16 cellular contexts compared by ENCODE assay signal in genomic region chr7:116968626-116969025, GRCh38. TPM values are rescaled to one million over a fixed set of nuclear protein-coding genes. Genes with fewer than 3 reads are reported as not detected.
DNase-seq lines count a peak whose midpoint lies in the region; ATAC-seq, FAIRE-seq and TF ChIP-seq lines count a peak whose summit lies in the region.
"Had no signal": no experiment of that assay in that cellular context is flagged by ENCODE, and none has a peak within 500 bp of the region (broad histone marks: within the 10 kb centered on the region; RNA-seq: fewer than 3 reads in every experiment).

No MANE protein-coding gene starts in this region.

- H2AFZ ChIP-seq in SK-N-SH (ENCODE audit: low read depth) (no peak overlapping the region), H1 (ENCODE audit: low read length) (no peak overlapping the region)

- H4K5ac ChIP-seq in H1 (ENCODE audit: insufficient read length, low read depth, low read length), result no peak overlapping the region

- no peak for TF ChIP-seq RAD21 in SK-N-SH (IDR thresholded peaks at IDR 0.05; ENCODE audit: low read length)
- TF ChIP-seq RAD21 in H1 (IDR thresholded peaks at IDR 0.05 in 1 of 2, conservative IDR thresholded peaks at IDR 0.05 in 1 of 2; ENCODE audit: low read depth in 2 of 2, low read length in 2 of 2), result no peak

- no peak overlapping the region for H3K18ac ChIP-seq in H1 (ENCODE audit: extremely low read depth, low read length)

- H3K27ac ChIP-seq in SK-N-SH (ENCODE audit: low read depth in 2 of 2, low read length in 1 of 2), result no peak overlapping the region
- H3K27ac ChIP-seq in H1 (ENCODE audit: low read depth, low read length), result no peak overlapping the region
- H3K27ac ChIP-seq: BLaER1 had no signal

- TF ChIP-seq POLR2A in H1 (IDR thresholded peaks at IDR 0.05; ENCODE audit: control extremely low read depth in 1 of 2, low read depth in 2 of 2, low read length in 2 of 2), result no peak

- H3K4me3 ChIP-seq in SK-N-SH (ENCODE audit: low read depth in 2 of 2, low read length in 1 of 2) (no peak overlapping the region), H1 (ENCODE audit: extremely low read depth in 1 of 4, insufficient read depth in 2 of 4, low read depth in 3 of 4, low read length in 4 of 4) (no peak overlapping the region)
- H3K4me3 ChIP-seq: BLaER1, HAP-1 had no signal

- H2BK12ac ChIP-seq in H1 (ENCODE audit: low read depth, low read length), result no peak overlapping the region

- no peak overlapping the region for H4K8ac ChIP-seq in H1 (ENCODE audit: extremely low read depth, insufficient read depth, low read length)

- H2BK20ac ChIP-seq in H1 (ENCODE audit: low read length), result no peak overlapping the region

- no peak overlapping the region for H2BK15ac ChIP-seq in H1 (ENCODE audit: low read length)

- 0 out of 3 replicates have a peak, but pooled peaks have one; percentile 31 for ATAC-seq in SK-N-SH treated with all-trans-retinoic acid at 6 μM for 48 hours

- no peak overlapping the region for H3K14ac ChIP-seq in H1 (ENCODE audit: insufficient read length)

- TF ChIP-seq CTCF in SK-N-SH (IDR thresholded peaks at IDR 0.05) (no peak), H1 (IDR thresholded peaks at IDR 0.05; ENCODE audit: control extremely low read depth in 1 of 3, insufficient read depth in 1 of 3, low read depth in 1 of 3, low read length in 3 of 3) (no peak), nephron (IDR thresholded peaks at IDR 0.05; ENCODE audit: unreplicated experiment in 3 of 3) (no peak)

- H3K4me3 Mint-ChIP-seq in nephron, result no peak overlapping the region
- H3K4me3 Mint-ChIP-seq: CD14-positive monocyte; CD4-positive, alpha-beta memory T cell had no signal

- H4K20me1 ChIP-seq in SK-N-SH (ENCODE audit: insufficient read depth) (no peaks in the 10 kb centered on the region), H1 (replicated peaks in 1 of 2; ENCODE audit: control insufficient read depth in 1 of 2, insufficient read depth in 2 of 2, low read length in 2 of 2) (no peaks in the 10 kb centered on the region)
- H4K20me1 ChIP-seq: BLaER1 had no signal

- POLR2A ChIA-PET in SK-N-SH (lab: Yijun Ruan, JAX), result no interaction called here
- POLR2A ChIA-PET in H1 (lab: Charles Lee; ENCODE audit: partially characterized antibody), result interaction anchor here (0.6 to 6.7 kb wide), 3 partner anchors 10 to 65 kb away, joined by 3 to 34 read pairs (median 6); partner anchors contain the start of gene ST7

- H3F3A ChIP-seq in SK-N-SH (replicated peaks; ENCODE audit: insufficient read depth), result no peaks in the 10 kb centered on the region

- H2AK5ac ChIP-seq in H1 (ENCODE audit: low read depth, low read length), result no peak overlapping the region

- no peak overlapping the region for H3K56ac ChIP-seq in H1 (replicated peaks; ENCODE audit: insufficient read length, low read depth, low read length)

- no peak overlapping the region for H3K4me2 ChIP-seq in SK-N-SH
- no peak overlapping the region; a peak in 1 of 4 replicates for H3K4me2 ChIP-seq in H1 (ENCODE audit: insufficient read depth in 1 of 2, low read depth in 2 of 2, low read length in 2 of 2)
- H3K4me2 ChIP-seq: BLaER1 had no signal

- no peaks in the 10 kb centered on the region for H3K9me2 ChIP-seq in SK-N-SH

- no peak overlapping the region for H2BK5ac ChIP-seq in H1 (ENCODE audit: low read depth, low read length)

- no peak overlapping the region for H4K91ac ChIP-seq in H1 (replicated peaks; ENCODE audit: insufficient read length, low read length)

- peaks cover 26% of the 10 kb centered on the region for H3K4me1 Mint-ChIP-seq in nephron

- TF ChIP-seq EP300 in SK-N-SH (IDR thresholded peaks at IDR 0.05; ENCODE audit: borderline replicate concordance in 1 of 2, low read depth in 1 of 2, low read length in 1 of 2) (no peak), H1 (IDR thresholded peaks at IDR 0.05; ENCODE audit: borderline replicate concordance in 1 of 2, low read depth in 2 of 2, low read length in 2 of 2) (no peak)

- DNase-seq in SK-N-SH (no peak), H1 (ENCODE audit: low read depth in 1 of 2, low spot score in 2 of 2) (no peak), HCEC 1CT (no peak), GOT3 (lab: John Stamatoyannopoulos, UW) (no peak), medulla oblongata (ENCODE audit: extremely low spot score) (no peak)
- DNase-seq: 8988T; CD4-positive, alpha-beta memory T cell; DMS53; DND-41; EL had no signal

- no peaks in the 10 kb centered on the region for H3K9me3 ChIP-seq in SK-N-SH
- no peaks in the 10 kb centered on the region for H3K9me3 ChIP-seq in H1 (ENCODE audit: insufficient read depth in 2 of 2, low read depth in 1 of 2, low read length in 1 of 2)
- H3K9me3 ChIP-seq: BLaER1, HAP-1 had no signal

- H3K9ac ChIP-seq in SK-N-SH, result no peak overlapping the region
- H3K9ac ChIP-seq in H1 (replicated peaks in 1 of 4; ENCODE audit: extremely low read depth in 1 of 4, low read depth in 3 of 4, low read length in 3 of 4), result no peak overlapping the region
- H3K9ac ChIP-seq: BLaER1 had no signal

- H3K4me1 ChIP-seq in SK-N-SH (ENCODE audit: control insufficient read depth in 1 of 2, insufficient read depth in 2 of 2, low read depth in 1 of 2, low read length in 1 of 2), result peaks cover 0 to 6% of the 10 kb centered on the region in 2 experiments; a peak in 2 of 4 replicates
- H3K4me1 ChIP-seq in H1 (replicated peaks in 1 of 4; ENCODE audit: control insufficient read depth in 3 of 4, insufficient read depth in 4 of 4, low read length in 3 of 4), result peaks cover 4 to 18% (median 12%) of the 10 kb centered on the region in 4 experiments; a peak in 4 of 7 replicates
- H3K4me1 ChIP-seq: BLaER1 had no signal

- CTCF ChIA-PET in SK-N-SH (lab: Yijun Ruan, JAX) (interaction anchor here (1.4 to 6.4 kb wide), 4 partner anchors 12 to 159 kb away, joined by 5 to 57 read pairs (median 6); no protein-coding TSS in a partner anchor), H1 (lab: Charles Lee; ENCODE audit: partially characterized antibody) (interaction anchor here (1.4 kb wide), 1 partner anchor 38 kb away, joined by 4 read pairs; no protein-coding TSS in a partner anchor)

- H3K36me3 Mint-ChIP-seq in nephron (ENCODE audit: low read depth), result peaks cover 1% of the 10 kb centered on the region
- H3K36me3 Mint-ChIP-seq: CD4-positive, alpha-beta memory T cell had no signal

- no peaks in the 10 kb centered on the region for H3K27me3 Mint-ChIP-seq in nephron (ENCODE audit: low read depth)

- no peaks in the 10 kb centered on the region for H3K79me1 ChIP-seq in H1 (ENCODE audit: low read depth, low read length)

- H2BK120ac ChIP-seq in H1 (replicated peaks; ENCODE audit: low read depth, low read length), result no peak overlapping the region

- H3K4ac ChIP-seq in H1 (replicated peaks; ENCODE audit: insufficient read length, low read depth, low read length), result no peak overlapping the region

- H3K27me3 ChIP-seq in SK-N-SH (ENCODE audit: insufficient read depth), result no peaks in the 10 kb centered on the region
- H3K27me3 ChIP-seq in H1 (replicated peaks in 1 of 4; ENCODE audit: control insufficient read depth in 3 of 4, extremely low read depth in 1 of 4, insufficient read depth in 3 of 4, low read length in 3 of 4), result no peaks in the 10 kb centered on the region
- H3K27me3 ChIP-seq: BLaER1 had no signal

- H3K36me3 ChIP-seq in SK-N-SH (replicated peaks in 1 of 2; ENCODE audit: control insufficient read depth in 1 of 2, insufficient read depth in 2 of 2, low read length in 1 of 2), result peaks cover 0 to 5% of the 10 kb centered on the region in 2 experiments
- H3K36me3 ChIP-seq in H1 (ENCODE audit: control insufficient read depth in 2 of 4, insufficient read depth in 4 of 4, low read length in 3 of 4), result no peaks in the 10 kb centered on the region
- H3K36me3 ChIP-seq: BLaER1, HAP-1 had no signal

- H3K9me3 Mint-ChIP-seq in nephron, result no peaks in the 10 kb centered on the region
- H3K9me3 Mint-ChIP-seq: CD4-positive, alpha-beta memory T cell had no signal

- no peak for FAIRE-seq in H1 (lab: Jason Lieb, UNC)
- FAIRE-seq: GM12891 had no signal

- H3K79me2 ChIP-seq in SK-N-SH (ENCODE audit: insufficient read depth), result peaks cover 59% of the 10 kb centered on the region
- H3K79me2 ChIP-seq in H1 (ENCODE audit: control insufficient read depth in 1 of 2, insufficient read depth in 2 of 2, low read length in 2 of 2), result peaks cover 0 to 38% of the 10 kb centered on the region in 2 experiments; a peak in 2 of 4 replicates

- peak overlapping the region; percentile 55 to 70 (median 57) for H3K27ac Mint-ChIP-seq in nephron
- H3K27ac Mint-ChIP-seq: CD4-positive, alpha-beta memory T cell had no signal

- H3K23ac ChIP-seq in H1 (ENCODE audit: insufficient read length), result no peak overlapping the region

- H3K23me2 ChIP-seq in H1 (ENCODE audit: low read depth, low read length), result no peaks in the 10 kb centered on the region

TF ChIP-seq in SK-N-SH treated with all-trans-retinoic acid at 6 μM for 48 hours, 23 proteins besides CTCF, POLR2A, EP300 and RAD21 (continues in another document):
- TF ChIP-seq ESRRG (CRISPR knock-in tag; IDR thresholded peaks at IDR 0.05), result no peak

TF ChIP-seq in SK-N-SH, 30 proteins besides CTCF, POLR2A, EP300 and RAD21 (continues in another document):
- TF ChIP-seq USF1 (IDR thresholded peaks at IDR 0.05; ENCODE audit: borderline replicate concordance, low read depth), result no peak

TF ChIP-seq in H1, 55 proteins besides CTCF, POLR2A, EP300 and RAD21:
- TF ChIP-seq BRCA1 (IDR thresholded peaks at IDR 0.05; ENCODE audit: low read depth, low read length), result no peak
- 0 out of 2 replicates have a peak, but pooled peaks have one; percentile 7 for TF ChIP-seq TEAD4 (IDR thresholded peaks at IDR 0.05; ENCODE audit: low read depth, low read length)
TF ChIP-seq in H1: peak in this region for 1.

RNA-seq across cellular contexts. Expression of gene ST7, which starts 15.3 kb away (rescaled TPM):
- polyA plus RNA-seq in SK-N-SH (2012; rRNA removed), result 23.5 and 32.2 TPM in 2 replicates
- 24.3 and 25.8 TPM in 2 replicates for polyA plus RNA-seq in SK-N-SH (2012; cell fraction: cytosol; rRNA removed)
- 25.8 and 53.7 TPM in 2 replicates for polyA plus RNA-seq in SK-N-SH (2012; cell fraction: nucleus; rRNA removed)
- 17.4 and 18.0 TPM in 2 replicates for total RNA-seq in H1 (2021; fragmentation: NEBNext Ultra II Directional; extraction: Animal tissue kit (Norgen Biotek cat#: 25700))
- 10.1 and 16.3 TPM in 2 replicates for polyA plus RNA-seq in H1 (2011; rRNA removed)
- 10.8 TPM for polyA plus RNA-seq in H1 (2011; cell fraction: cytosol; rRNA removed)
- polyA plus RNA-seq in H1 (2011; cell fraction: nucleus; rRNA removed), result 9.2 TPM
- polyA plus RNA-seq in H1 (2012, experiment 1 of 2), result 11.2 to 15.5 TPM (median 12.8 TPM) in 4 replicates
- polyA plus RNA-seq in H1 (2012, experiment 2 of 2), result 9.4 TPM
- 16.7 TPM for polyA plus RNA-seq in H1 (2013, experiment 1 of 2)
- polyA plus RNA-seq in H1 (2013, experiment 2 of 2), result 18.0 TPM
- polyA minus RNA-seq in H1 (2011; rRNA and poly(A)+ RNA removed), result 19.0 and 22.6 TPM in 2 replicates
- 11.4 TPM for polyA minus RNA-seq in H1 (2011; cell fraction: cytosol; rRNA and poly(A)+ RNA removed)
- 29.3 TPM for polyA minus RNA-seq in H1 (2011; cell fraction: nucleus; rRNA and poly(A)+ RNA removed)
